Comparison of ENCODE assay signal across 14 cellular contexts in genomic region chr7:5552123-5552522, GRCh38.
"Had no signal": no experiment of that assay in that cellular context is flagged by ENCODE, and none has a peak within 500 bp of the region (broad histone marks: within the 10 kb centered on the region; RNA-seq: fewer than 3 reads in every experiment).

No MANE protein-coding gene starts in this region.

- H3K4me3 ChIP-seq: dorsolateral prefrontal cortex, heart left ventricle, ovary, right atrium auricular region, smooth muscle cell, tibial nerve had no signal

- H3K36me3 ChIP-seq: heart left ventricle, ovary, right atrium auricular region, tibial nerve had no signal

- H3K9me3 Mint-ChIP-seq: naive thymus-derived CD8-positive, alpha-beta T cell had no signal

- H3K4me3 Mint-ChIP-seq: naive thymus-derived CD8-positive, alpha-beta T cell had no signal

- H3K27me3 ChIP-seq: dorsolateral prefrontal cortex, heart left ventricle, ovary, right atrium auricular region, tibial nerve had no signal

- DNase-seq: cortex of kidney; dorsolateral prefrontal cortex; effector CD8-positive, alpha-beta T cell; heart left ventricle; hippocampal formation; kidney glomerular epithelial cell; mammary epithelial cell; naive thymus-derived CD8-positive, alpha-beta T cell; ovary; stimulated activated CD4-positive, alpha-beta T cell treated with anti-CD3 and anti-CD28 coated beads, Interleukin-2, amount 100 ng/mL, for 48 hours; stimulated activated naive CD8-positive, alpha-beta T cell treated with anti-CD3 and anti-CD28 coated beads, Interleukin-15, Interleukin-2, amounts not matched to agents 100 U/mL and 50 U/mL, for 24 hours had no signal

- H3K36me3 Mint-ChIP-seq: naive thymus-derived CD8-positive, alpha-beta T cell had no signal

- H3K27me3 Mint-ChIP-seq: naive thymus-derived CD8-positive, alpha-beta T cell had no signal

- ATAC-seq: heart left ventricle; naive thymus-derived CD8-positive, alpha-beta T cell; stimulated activated naive CD8-positive, alpha-beta T cell treated with anti-CD3 and anti-CD28 coated beads, Interleukin-15, Interleukin-2, amounts not matched to agents 100 U/mL and 50 U/mL, for 24 hours had no signal

- H3K9me3 ChIP-seq: heart left ventricle, ovary, right atrium auricular region, tibial nerve had no signal

- H3K27ac ChIP-seq: dorsolateral prefrontal cortex, heart left ventricle, ovary had no signal
